In the genomic region with DNA sequence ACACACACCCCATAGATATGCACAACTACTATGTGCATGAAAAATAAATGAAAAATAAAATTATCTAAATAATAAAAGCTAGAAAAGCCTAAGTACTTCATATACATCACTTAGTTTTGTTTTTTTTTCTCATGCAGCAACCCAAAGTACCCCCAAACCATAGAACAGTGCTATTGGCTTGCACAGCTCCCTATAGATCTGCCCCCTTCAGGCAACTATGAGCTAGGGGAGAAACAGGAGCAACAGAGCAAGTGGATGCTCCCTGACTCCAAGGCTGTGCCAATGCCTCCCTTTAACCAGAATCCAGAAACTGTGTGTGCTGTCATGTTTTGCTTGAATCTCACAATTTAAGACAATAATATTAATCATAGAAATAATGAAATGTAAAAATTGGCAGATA, we compare ENCODE assay signal across 30 cellular contexts.
"Had no signal": no experiment of that assay in that cellular context is flagged by ENCODE, and none has a peak within 500 bp of the region (broad histone marks: within the 10 kb centered on the region; RNA-seq: fewer than 3 reads in every experiment).

No MANE protein-coding gene starts in this region.

- ATAC-seq: activated CD8-positive, alpha-beta memory T cell treated with anti-CD3 and anti-CD28 coated beads, Interleukin-2, amount 10 ng/mL, durations not matched to agents 7 days and 5 days; activated CD8-positive, alpha-beta T cell treated with anti-CD3 and anti-CD28 coated beads, Interleukin-2, amount 10 ng/mL, durations not matched to agents 7 days and 5 days; esophagus mucosa; heart left ventricle; left cardiac atrium; left ventricle myocardium superior; right lobe of liver; T-helper 17 cell had no signal

- H3K36me3 Mint-ChIP-seq: activated CD8-positive, alpha-beta memory T cell treated with anti-CD3 and anti-CD28 coated beads, Interleukin-2, amount 10 ng/mL, durations not matched to agents 7 days and 5 days; activated naive CD8-positive, alpha-beta T cell; brain had no signal

- DNase-seq: activated B cell treated with CpG ODN at 0.5 μM for 24 hours; activated CD8-positive, alpha-beta memory T cell treated with anti-CD3 and anti-CD28 coated beads, Interleukin-2, amount 10 ng/mL, durations not matched to agents 7 days and 5 days; activated CD8-positive, alpha-beta T cell treated with anti-CD3 and anti-CD28 coated beads, Interleukin-2, amount 10 ng/mL, durations not matched to agents 7 days and 5 days; activated T-cell treated with anti-CD3 and anti-CD28 coated beads, Interleukin-2, amount 50 U/mL, for 48 hours; anterior cingulate cortex; dorsolateral prefrontal cortex; effector memory CD4-positive, alpha-beta T cell; foreskin fibroblast; heart left ventricle; hypothalamus; left cardiac atrium; left ventricle myocardium superior; mammary epithelial cell; right lobe of liver; stimulated activated CD4-positive, alpha-beta T cell treated with anti-CD3 and anti-CD28 coated beads, Interleukin-2, amount 100 ng/mL, for 48 hours; T-helper 17 cell; trophoblast cell had no signal

- H3K4me1 Mint-ChIP-seq: activated B cell treated with CpG ODN at 0.5 μM for 24 hours; activated CD8-positive, alpha-beta memory T cell treated with anti-CD3 and anti-CD28 coated beads, Interleukin-2, amount 10 ng/mL, durations not matched to agents 7 days and 5 days; T-helper 17 cell had no signal

- H3K27me3 ChIP-seq: cardiac muscle cell, heart left ventricle, neutrophil, right lobe of liver had no signal

- H3K4me3 Mint-ChIP-seq: activated B cell treated with CpG ODN at 0.5 μM for 24 hours; activated CD8-positive, alpha-beta memory T cell treated with anti-CD3 and anti-CD28 coated beads, Interleukin-2, amount 10 ng/mL, durations not matched to agents 7 days and 5 days; activated CD8-positive, alpha-beta T cell treated with anti-CD3 and anti-CD28 coated beads, Interleukin-2, amount 10 ng/mL, durations not matched to agents 7 days and 5 days; activated naive CD8-positive, alpha-beta T cell; brain; nephron; stimulated activated naive CD8-positive, alpha-beta T cell treated with anti-CD3 and anti-CD28 coated beads, Interleukin-15, Interleukin-2, amounts not matched to agents 100 ng/mL and 50 ng/mL, for 24 hours; T-helper 17 cell had no signal

- FAIRE-seq: islet of Langerhans, urothelium cell line had no signal

- H3K27ac Mint-ChIP-seq: activated B cell treated with CpG ODN at 0.5 μM for 24 hours; activated CD8-positive, alpha-beta memory T cell treated with anti-CD3 and anti-CD28 coated beads, Interleukin-2, amount 10 ng/mL, durations not matched to agents 7 days and 5 days; activated CD8-positive, alpha-beta T cell treated with anti-CD3 and anti-CD28 coated beads, Interleukin-2, amount 10 ng/mL, durations not matched to agents 7 days and 5 days; activated naive CD8-positive, alpha-beta T cell; activated T-helper 2 cell treated with anti-CD3 and anti-CD28 coated beads, Interferon-gamma antibody, Interleukin-2, Interleukin-4, amounts not matched to agents 10 μg/mL and 5 μg/mL and 100 μg/mL, durations not matched to agents 14 hours and 24 hours and 36 hours; nephron; progenitor cell of endocrine pancreas; stimulated activated naive CD8-positive, alpha-beta T cell treated with anti-CD3 and anti-CD28 coated beads, Interleukin-15, Interleukin-2, amounts not matched to agents 100 ng/mL and 50 ng/mL, for 24 hours; T-helper 17 cell had no signal

- H3K4me3 ChIP-seq: cardiac muscle cell, coronary artery, dorsolateral prefrontal cortex, heart left ventricle, right lobe of liver, thoracic aorta had no signal

- H3K9me3 ChIP-seq: heart left ventricle, neutrophil, right lobe of liver, thoracic aorta had no signal

- H3K36me3 ChIP-seq: cardiac muscle cell, heart left ventricle, neutrophil, right lobe of liver, thoracic aorta had no signal

- H3K27ac ChIP-seq: cardiac muscle cell, coronary artery, dorsolateral prefrontal cortex, heart left ventricle, neutrophil, right lobe of liver, thoracic aorta had no signal

- H3K4me1 ChIP-seq: heart left ventricle, right lobe of liver had no signal

- H3K9me3 Mint-ChIP-seq: nephron had no signal

- H3K27me3 Mint-ChIP-seq: activated B cell treated with CpG ODN at 0.5 μM for 24 hours; activated CD8-positive, alpha-beta memory T cell treated with anti-CD3 and anti-CD28 coated beads, Interleukin-2, amount 10 ng/mL, durations not matched to agents 7 days and 5 days; activated naive CD8-positive, alpha-beta T cell; brain; stimulated activated naive CD8-positive, alpha-beta T cell treated with anti-CD3 and anti-CD28 coated beads, Interleukin-15, Interleukin-2, amounts not matched to agents 100 ng/mL and 50 ng/mL, for 24 hours; T-helper 17 cell had no signal
